In the genomic region with DNA sequence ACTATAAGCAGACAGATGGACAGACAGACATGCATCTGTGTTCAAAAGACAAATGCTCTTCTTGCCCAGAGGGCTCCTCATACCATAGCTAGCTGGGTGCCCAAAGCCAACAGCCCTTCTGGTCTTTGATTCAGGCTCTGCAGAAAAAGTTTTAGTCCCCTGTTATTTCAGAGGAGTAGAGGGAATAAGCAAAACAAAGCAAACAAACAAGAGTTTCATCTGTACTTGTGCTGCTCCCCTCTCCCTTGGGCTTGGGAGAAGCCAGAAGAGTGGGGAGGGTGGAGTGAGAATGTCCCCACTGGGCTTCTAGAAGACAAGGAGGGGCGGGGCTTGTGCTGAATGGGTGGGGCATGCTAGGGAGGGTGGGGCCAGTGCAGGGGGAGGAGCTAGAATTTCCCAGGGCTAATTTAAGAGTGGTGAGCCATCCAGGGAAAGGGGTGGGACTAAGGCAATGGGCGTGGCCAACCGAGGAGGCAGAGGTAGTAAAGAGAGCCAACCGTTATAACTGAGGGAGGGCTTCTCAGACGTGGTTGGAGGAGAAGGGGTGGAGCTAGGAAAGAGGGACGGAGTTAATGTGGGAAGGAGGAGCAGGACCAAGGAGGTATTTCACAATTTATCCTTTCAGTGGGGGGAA, we compare ENCODE assay signal across 17 cellular contexts.
DNase-seq lines count a peak whose midpoint lies in the region; ATAC-seq and TF ChIP-seq lines count a peak whose summit lies in the region.
"Had no signal": no experiment of that assay in that cellular context is flagged by ENCODE, and none has a peak within 500 bp of the region (broad histone marks: within the 10 kb centered on the region; RNA-seq: fewer than 3 reads in every experiment).

No MANE protein-coding gene starts in this region.

- BruUV-seq in A673 (replicated peaks; lab: Mats Ljungman, UMichigan): no TSS peak

- peak; percentile 37 for ATAC-seq in activated T-helper 17 cell treated with anti-CD3 and anti-CD28 coated beads, Interleukin-2, amount 50 U/mL, for 72 hours (replicated peaks)
- no peak for ATAC-seq in HG03469 (IDR thresholded peaks at IDR 0.05; ENCODE audit: unreplicated experiment)
- ATAC-seq: naive thymus-derived CD8-positive, alpha-beta T cell had no signal

- intact Hi-C loops in A673 (cut with micrococcal nuclease; ENCODE audit: unreplicated experiment): no loop called here

- H3K27ac Mint-ChIP-seq in activated T-helper 17 cell treated with anti-CD3 and anti-CD28 coated beads, Interleukin-2, amount 50 U/mL, for 72 hours: no peak overlapping the region
- H3K27ac Mint-ChIP-seq: naive thymus-derived CD8-positive, alpha-beta T cell had no signal

- CTCF ChIA-PET in A673 (lab: Charles Lee): no interaction called here

- H3K36me3 Mint-ChIP-seq in activated T-helper 17 cell treated with anti-CD3 and anti-CD28 coated beads, Interleukin-2, amount 50 U/mL, for 72 hours (ENCODE audit: low read depth): no peaks in the 10 kb centered on the region
- H3K36me3 Mint-ChIP-seq: naive thymus-derived CD8-positive, alpha-beta T cell had no signal

- DNase-seq in A673 (ENCODE audit: low spot score) (peak; percentile 56), BE2C (peak; percentile 81), HT-29 (ENCODE audit: low spot score) (peak; percentile 21), H4 (ENCODE audit: low spot score) (no peak)
- no peak for DNase-seq in effector memory CD4-positive, alpha-beta T cell
- DNase-seq: adrenal gland; mammary epithelial cell; MM.1S; naive thymus-derived CD8-positive, alpha-beta T cell; NCI-H187; NCI-H446 treated with DMSO at 0.1 percent for 48 hours; SIG-M5; T1000; transverse colon had no signal

- H3K27ac ChIP-seq in A673 (ENCODE audit: low read depth, low read length, poor library complexity, severe bottlenecking): no peak overlapping the region
- H3K27ac ChIP-seq in effector memory CD4-positive, alpha-beta T cell (ENCODE audit: insufficient read depth, low read length, poor library complexity, severe bottlenecking): no peak overlapping the region
- H3K27ac ChIP-seq: adrenal gland, skin epidermis, transverse colon had no signal

- no peaks in the 10 kb centered on the region for H3K36me3 ChIP-seq in A673 (ENCODE audit: insufficient read depth, low read length, poor library complexity, severe bottlenecking)
- no peaks in the 10 kb centered on the region for H3K36me3 ChIP-seq in BE2C
- H3K36me3 ChIP-seq in effector memory CD4-positive, alpha-beta T cell (ENCODE audit: control insufficient read depth, insufficient read depth, low read length): no peaks in the 10 kb centered on the region
- H3K36me3 ChIP-seq: adrenal gland, transverse colon had no signal

- H3K9me3 Mint-ChIP-seq in activated T-helper 17 cell treated with anti-CD3 and anti-CD28 coated beads, Interleukin-2, amount 50 U/mL, for 72 hours: no peaks in the 10 kb centered on the region
- H3K9me3 Mint-ChIP-seq: naive thymus-derived CD8-positive, alpha-beta T cell had no signal

- H3K4me3 Mint-ChIP-seq in activated T-helper 17 cell treated with anti-CD3 and anti-CD28 coated beads, Interleukin-2, amount 50 U/mL, for 72 hours: no peak overlapping the region
- H3K4me3 Mint-ChIP-seq: naive thymus-derived CD8-positive, alpha-beta T cell had no signal

- no peaks in the 10 kb centered on the region for H3K4me1 Mint-ChIP-seq in activated T-helper 17 cell treated with anti-CD3 and anti-CD28 coated beads, Interleukin-2, amount 50 U/mL, for 72 hours
- H3K4me1 Mint-ChIP-seq: naive thymus-derived CD8-positive, alpha-beta T cell had no signal

- H3K4me3 ChIP-seq in A673 (ENCODE audit: low read depth, low read length, poor library complexity, severe bottlenecking) (no peak overlapping the region), BE2C (ENCODE audit: low read depth, low read length) (no peak overlapping the region)
- no peak overlapping the region for H3K4me3 ChIP-seq in effector memory CD4-positive, alpha-beta T cell (ENCODE audit: insufficient read depth, low read depth, low read length, poor library complexity, severe bottlenecking)
- H3K4me3 ChIP-seq: adrenal gland, skin epidermis, transverse colon had no signal

- no peak for TF ChIP-seq CTCF in A673 (conservative IDR thresholded peaks at IDR 0.05; ENCODE audit: low read depth, low read length)
- no peak for TF ChIP-seq CTCF in BE2C (IDR thresholded peaks at IDR 0.05; ENCODE audit: low read depth, low read length)

- POLR2A ChIA-PET in A673 (lab: Charles Lee; ENCODE audit: low non-redundant PET): no interaction called here

- H3K9me3 ChIP-seq in A673 (ENCODE audit: low read depth, low read length, poor library complexity, severe bottlenecking) (no peaks in the 10 kb centered on the region), BE2C (no peaks in the 10 kb centered on the region)
- no peaks in the 10 kb centered on the region for H3K9me3 ChIP-seq in effector memory CD4-positive, alpha-beta T cell (ENCODE audit: control insufficient read depth, low read length)
- H3K9me3 ChIP-seq: adrenal gland, transverse colon had no signal

- H3K4me1 ChIP-seq in A673 (ENCODE audit: insufficient read depth, low read length, poor library complexity, severe bottlenecking) (no peaks in the 10 kb centered on the region), BE2C (no peaks in the 10 kb centered on the region)
- H3K4me1 ChIP-seq in effector memory CD4-positive, alpha-beta T cell (ENCODE audit: control insufficient read depth, insufficient read depth, low read length, poor library complexity, severe bottlenecking): no peaks in the 10 kb centered on the region
- H3K4me1 ChIP-seq: adrenal gland, transverse colon had no signal

- H3K27me3 ChIP-seq in A673 (replicated peaks; ENCODE audit: insufficient read depth, low read depth, low read length, poor library complexity) (no peaks in the 10 kb centered on the region), BE2C (no peaks in the 10 kb centered on the region)
- H3K27me3 ChIP-seq in effector memory CD4-positive, alpha-beta T cell (replicated peaks; ENCODE audit: control insufficient read depth, insufficient read depth, low read length, poor library complexity, severe bottlenecking): peaks cover 3% of the 10 kb centered on the region
- H3K27me3 ChIP-seq: adrenal gland, transverse colon had no signal

- peaks cover 9% of the 10 kb centered on the region for H3K27me3 Mint-ChIP-seq in activated T-helper 17 cell treated with anti-CD3 and anti-CD28 coated beads, Interleukin-2, amount 50 U/mL, for 72 hours

Comparison
In these comparisons a context has a peak if more than half of its experiments do, and no peak if none do; other contexts are left out.
1. DNase-seq: peak in A673 (single experiment), BE2C (single experiment) and HT-29 (single experiment); none in H4 (single experiment) and effector memory CD4-positive, alpha-beta T cell (0 of 3).